ENCODE assay signal across 8 cellular contexts in genomic region chr1:155499953-155500621, GRCh38.
DNase-seq lines count a peak whose midpoint lies in the region; ATAC-seq, FAIRE-seq and TF ChIP-seq lines count a peak whose summit lies in the region.

No MANE protein-coding gene starts in this region.

- peak overlapping the region in 1 of 4 donors; percentile 17 for H3K4me3 ChIP-seq in adrenal gland

- H3K27ac ChIP-seq in adrenal gland: no peak overlapping the region

- no peaks in the 10 kb centered on the region for H3K9me3 ChIP-seq in adrenal gland (replicated peaks in 1 of 3)

- H3K36me3 ChIP-seq in adrenal gland (replicated peaks in 1 of 2): no peaks in the 10 kb centered on the region

- H3K27me3 ChIP-seq in adrenal gland: no peaks in the 10 kb centered on the region

- peaks cover 6 to 26% of the 10 kb centered on the region in 2 donors for H3K4me1 ChIP-seq in adrenal gland (replicated peaks in 1 of 2)

- DNase-seq in GM18507 (ENCODE audit: extremely low spot score, insufficient read length, low read depth) (no peak), NCI-H1092 treated with DMSO at 0.1 percent for 48 hours (lab: John Stamatoyannopoulos, UW) (peak; percentile 70), iris pigment epithelial cell (ENCODE audit: low read depth) (peak; percentile 25), adrenal gland (no peak), kidney glomerular epithelial cell (lab: John Stamatoyannopoulos, UW) (no peak)

- TF ChIP-seq POLR2A in adrenal gland (IDR thresholded peaks at IDR 0.05): no peak

- WGBS in adrenal gland, 4 donors: 48 to 56% (median 54%) methylated on average over 5 of the region's 5 CpGs

- intact Hi-C loops in adrenal gland (cut with DNase I): no loop called here

- no peak for TF ChIP-seq CTCF in adrenal gland (IDR thresholded peaks at IDR 0.05)

- peak; percentile 78 for FAIRE-seq in GM18507 (lab: Jason Lieb, UNC)

- ATAC-seq in SK-N-SH treated with all-trans-retinoic acid at 6 μM for 48 hours (peak; percentile 41), GM21786 (IDR thresholded peaks at IDR 0.05; ENCODE audit: unreplicated experiment) (no peak), HG03378 (IDR thresholded peaks at IDR 0.05; ENCODE audit: unreplicated experiment) (no peak)

TF ChIP-seq in SK-N-SH treated with all-trans-retinoic acid at 6 μM for 48 hours, 23 proteins besides CTCF, POLR2A, EP300 and RAD21:
- no peak for TF ChIP-seq ISL1 (CRISPR knock-in tag; IDR thresholded peaks at IDR 0.05)
- no peak for TF ChIP-seq TCF4 (CRISPR knock-in tag; IDR thresholded peaks at IDR 0.05; ENCODE audit: borderline replicate concordance)
- TF ChIP-seq SNAI2 (CRISPR knock-in tag; IDR thresholded peaks at IDR 0.05): no peak
- TF ChIP-seq ZNF565 (CRISPR knock-in tag; conservative IDR thresholded peaks at IDR 0.05; ENCODE audit: low read depth): no peak
- no peak for TF ChIP-seq ZFP3 (CRISPR knock-in tag; IDR thresholded peaks at IDR 0.05)
- no peak for TF ChIP-seq CREB5 (CRISPR knock-in tag; IDR thresholded peaks at IDR 0.05; ENCODE audit: low read depth)
- TF ChIP-seq GLIS3 (CRISPR knock-in tag; IDR thresholded peaks at IDR 0.05): no peak
- no peak for TF ChIP-seq PATZ1 (CRISPR knock-in tag; IDR thresholded peaks at IDR 0.05; ENCODE audit: borderline replicate concordance)
- no peak for TF ChIP-seq ZFP30 (CRISPR knock-in tag; IDR thresholded peaks at IDR 0.05)
- TF ChIP-seq ARNTL (CRISPR knock-in tag; IDR thresholded peaks at IDR 0.05; ENCODE audit: borderline replicate concordance, low read depth): no peak
- no peak for TF ChIP-seq ESRRG (CRISPR knock-in tag; IDR thresholded peaks at IDR 0.05)
- TF ChIP-seq ZNF8 (CRISPR knock-in tag; IDR thresholded peaks at IDR 0.05): no peak
- no peak for TF ChIP-seq ZNF70 (CRISPR knock-in tag; IDR thresholded peaks at IDR 0.05)
- no peak for TF ChIP-seq TSHZ2 (CRISPR knock-in tag; IDR thresholded peaks at IDR 0.05)
- TF ChIP-seq CSRNP3 (CRISPR knock-in tag; IDR thresholded peaks at IDR 0.05): no peak
- TF ChIP-seq OSR1 (CRISPR knock-in tag; IDR thresholded peaks at IDR 0.05): no peak
- TF ChIP-seq PPARA (CRISPR knock-in tag; IDR thresholded peaks at IDR 0.05; ENCODE audit: borderline replicate concordance): no peak
- no peak for TF ChIP-seq POU6F1 (CRISPR knock-in tag; IDR thresholded peaks at IDR 0.05; ENCODE audit: borderline replicate concordance, low read depth)

Comparison
In these comparisons a context has a peak if more than half of its experiments do, and no peak if none do; other contexts are left out.
1. DNase-seq: peak in NCI-H1092 treated with DMSO at 0.1 percent for 48 hours (single experiment) and iris pigment epithelial cell (single experiment); none in GM18507 (single experiment), adrenal gland (0 of 7) and kidney glomerular epithelial cell (single experiment).